In the genomic region with DNA sequence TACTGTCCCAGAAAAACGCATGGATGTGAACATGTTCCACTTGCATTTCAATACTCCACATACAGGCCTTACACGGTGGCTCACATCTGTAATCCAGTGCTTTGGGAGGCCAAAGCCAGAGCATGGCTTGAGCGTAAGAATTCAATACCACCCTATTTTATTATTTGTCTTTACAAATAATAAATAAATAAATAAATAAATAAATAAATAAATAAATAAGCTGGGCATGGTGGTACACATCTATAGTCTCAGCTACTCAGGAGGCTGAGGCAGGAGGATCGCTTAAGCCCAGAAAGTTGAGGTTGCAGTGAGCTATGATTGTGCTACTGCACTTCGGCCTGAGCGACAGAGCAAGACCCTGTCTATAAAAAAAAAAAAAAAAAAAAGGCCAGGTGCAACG, we compare ENCODE assay signal across 27 cellular contexts. TPM values are rescaled to one million over a fixed set of nuclear protein-coding genes. Genes with fewer than 3 reads are reported as not detected.
DNase-seq lines count a peak whose midpoint lies in the region; ATAC-seq and TF ChIP-seq lines count a peak whose summit lies in the region.
"Had no signal": no experiment of that assay in that cellular context is flagged by ENCODE, and none has a peak within 500 bp of the region (broad histone marks: within the 10 kb centered on the region; RNA-seq: fewer than 3 reads in every experiment).

No MANE protein-coding gene starts in this region.

- H3K9me3 Mint-ChIP-seq in activated naive CD4-positive, alpha-beta T cell treated with anti-CD3 and anti-CD28 coated beads, Interleukin-2, amount 50 U/mL, for 24 hours = no peaks in the 10 kb centered on the region
- no peaks in the 10 kb centered on the region for H3K9me3 Mint-ChIP-seq in activated naive CD4-positive, alpha-beta T cell treated with anti-CD3 and anti-CD28 coated beads for 36 hours
- no peaks in the 10 kb centered on the region for H3K9me3 Mint-ChIP-seq in CD8-positive, alpha-beta T cell
- H3K9me3 Mint-ChIP-seq in activated CD4-positive, alpha-beta memory T cell treated with anti-CD3 and anti-CD28 coated beads for 36 hours = no peaks in the 10 kb centered on the region
- H3K9me3 Mint-ChIP-seq: neural crest cell; T-helper 1 cell treated with Interleukin-12 subunit alpha and Interleukin-12 subunit beta and Interleukin-4 antibody, amounts not matched to agents 30 μg/mL and 1 μg/mL, for 36 hours had no signal

- no peaks in the 10 kb centered on the region for H3K36me3 ChIP-seq in CD8-positive, alpha-beta T cell (ENCODE audit: insufficient read depth, low read length)
- no peaks in the 10 kb centered on the region for H3K36me3 ChIP-seq in spleen
- H3K36me3 ChIP-seq: breast epithelium, lower lobe of right lung, pancreas, tibial artery had no signal

- no peak for DNase-seq in activated naive CD4-positive, alpha-beta T cell treated with anti-CD3 and anti-CD28 coated beads for 36 hours
- DNase-seq in CD8-positive, alpha-beta T cell = no peak
- no peak for DNase-seq in activated CD4-positive, alpha-beta memory T cell treated with anti-CD3 and anti-CD28 coated beads for 36 hours
- no peak for DNase-seq in spleen
- DNase-seq in NOMO-1 treated with dmso at 0.1 percent for 144 hours (lab: John Stamatoyannopoulos, UW; ENCODE audit: unreplicated experiment) = no peak
- no peak for DNase-seq in T-helper 9 cell
- DNase-seq: activated CD4-positive, alpha-beta T cell treated with anti-CD3 and anti-CD28 coated beads for 48 hours; DMS 273 treated with DMSO at 0.1 percent for 48 hours; effector CD4-positive, alpha-beta T cell; glutamatergic neuron; GM23248; kidney; lower lobe of right lung; NCI-H1417 treated with DMSO at 0.1 percent for 48 hours; NCI-H446 treated with DMSO at 0.1 percent for 48 hours; pancreas; retina; stimulated activated CD4-positive, alpha-beta T cell treated with anti-CD3 and anti-CD28 coated beads, Interleukin-1b, Interleukin-23, amount 100 ng/mL, for 48 hours; tibial artery had no signal

- 80 to 92% (median 87%) methylated on average over 7 of the region's 7 CpGs for WGBS in spleen, 5 donors

- H3K27me3 Mint-ChIP-seq in activated naive CD4-positive, alpha-beta T cell treated with anti-CD3 and anti-CD28 coated beads, Interleukin-2, amount 50 U/mL, for 24 hours = no peaks in the 10 kb centered on the region
- no peaks in the 10 kb centered on the region for H3K27me3 Mint-ChIP-seq in activated naive CD4-positive, alpha-beta T cell treated with anti-CD3 and anti-CD28 coated beads for 36 hours (ENCODE audit: low read depth)
- no peaks in the 10 kb centered on the region for H3K27me3 Mint-ChIP-seq in CD8-positive, alpha-beta T cell (ENCODE audit: low read depth)
- no peaks in the 10 kb centered on the region for H3K27me3 Mint-ChIP-seq in activated CD4-positive, alpha-beta memory T cell treated with anti-CD3 and anti-CD28 coated beads for 36 hours

- CTCF ChIA-PET in activated naive CD4-positive, alpha-beta T cell treated with anti-CD3 and anti-CD28 coated beads for 36 hours (lab: Charles Lee) = interaction anchor here (1.1 kb wide), 1 partner anchor 56 kb away, joined by 5 read pairs; no protein-coding TSS in a partner anchor
- CTCF ChIA-PET in CD8-positive, alpha-beta T cell (lab: Charles Lee) = interaction anchor here (1.4 kb wide), 1 partner anchor 27 kb away, joined by 3 read pairs; no protein-coding TSS in a partner anchor
- CTCF ChIA-PET in activated CD4-positive, alpha-beta memory T cell treated with anti-CD3 and anti-CD28 coated beads for 36 hours (lab: Charles Lee) = interaction anchor here (0.7 to 1.0 kb wide), 2 partner anchors 55 to 115 kb away, joined by 3 read pairs; no protein-coding TSS in a partner anchor

- H3K27me3 ChIP-seq in CD8-positive, alpha-beta T cell (ENCODE audit: insufficient read depth, low read length) = no peaks in the 10 kb centered on the region
- H3K27me3 ChIP-seq in spleen (replicated peaks in 1 of 7) = peaks cover 0 to 8% (median 0%) of the 10 kb centered on the region in 7 donors
- H3K27me3 ChIP-seq: breast epithelium, pancreas, tibial artery had no signal

- no peak overlapping the region for H3K4me3 ChIP-seq in CD8-positive, alpha-beta T cell (ENCODE audit: low read depth, low read length)
- H3K4me3 ChIP-seq in spleen = no peak overlapping the region
- H3K4me3 ChIP-seq: breast epithelium, GM23248, lower lobe of right lung, pancreas, SK-N-MC, tibial artery had no signal

- H3K36me3 Mint-ChIP-seq in activated naive CD4-positive, alpha-beta T cell treated with anti-CD3 and anti-CD28 coated beads, Interleukin-2, amount 50 U/mL, for 24 hours = no peaks in the 10 kb centered on the region
- no peaks in the 10 kb centered on the region for H3K36me3 Mint-ChIP-seq in activated naive CD4-positive, alpha-beta T cell treated with anti-CD3 and anti-CD28 coated beads for 36 hours (ENCODE audit: low read depth)
- H3K36me3 Mint-ChIP-seq in CD8-positive, alpha-beta T cell = no peaks in the 10 kb centered on the region
- H3K36me3 Mint-ChIP-seq in activated CD4-positive, alpha-beta memory T cell treated with anti-CD3 and anti-CD28 coated beads for 36 hours = no peaks in the 10 kb centered on the region
- H3K36me3 Mint-ChIP-seq: CD14-positive monocyte had no signal

- POLR2A ChIA-PET in CD8-positive, alpha-beta T cell (lab: Charles Lee) = interaction anchor here (1.4 kb wide), 1 partner anchor 54 kb away, joined by 5 read pairs; a partner anchor contains a TSS
- POLR2A ChIA-PET in activated CD4-positive, alpha-beta memory T cell treated with anti-CD3 and anti-CD28 coated beads for 36 hours (lab: Charles Lee) = no interaction called here

- peaks cover 82% of the 10 kb centered on the region for H3K4me1 ChIP-seq in CD8-positive, alpha-beta T cell (ENCODE audit: insufficient read depth, low read length)
- peaks cover 28 to 81% (median 73%) of the 10 kb centered on the region in 6 donors for H3K4me1 ChIP-seq in spleen
- H3K4me1 ChIP-seq: breast epithelium, pancreas had no signal

- no peak overlapping the region for H3K4me3 Mint-ChIP-seq in activated naive CD4-positive, alpha-beta T cell treated with anti-CD3 and anti-CD28 coated beads, Interleukin-2, amount 50 U/mL, for 24 hours
- no peak overlapping the region for H3K4me3 Mint-ChIP-seq in activated naive CD4-positive, alpha-beta T cell treated with anti-CD3 and anti-CD28 coated beads for 36 hours
- H3K4me3 Mint-ChIP-seq in CD8-positive, alpha-beta T cell = no peak overlapping the region
- H3K4me3 Mint-ChIP-seq in activated CD4-positive, alpha-beta memory T cell treated with anti-CD3 and anti-CD28 coated beads for 36 hours = no peak overlapping the region
- H3K4me3 Mint-ChIP-seq: neural crest cell; T-helper 1 cell treated with Interleukin-12 subunit alpha and Interleukin-12 subunit beta and Interleukin-4 antibody, amounts not matched to agents 30 μg/mL and 1 μg/mL, for 36 hours had no signal

- peak overlapping the region; percentile 96 for H3K27ac Mint-ChIP-seq in activated naive CD4-positive, alpha-beta T cell treated with anti-CD3 and anti-CD28 coated beads, Interleukin-2, amount 50 U/mL, for 24 hours
- no peak overlapping the region for H3K27ac Mint-ChIP-seq in activated naive CD4-positive, alpha-beta T cell treated with anti-CD3 and anti-CD28 coated beads for 36 hours
- peak overlapping the region; percentile 93 for H3K27ac Mint-ChIP-seq in CD8-positive, alpha-beta T cell
- peak overlapping the region; percentile 80 for H3K27ac Mint-ChIP-seq in activated CD4-positive, alpha-beta memory T cell treated with anti-CD3 and anti-CD28 coated beads for 36 hours

- H3K4me1 Mint-ChIP-seq in activated naive CD4-positive, alpha-beta T cell treated with anti-CD3 and anti-CD28 coated beads, Interleukin-2, amount 50 U/mL, for 24 hours = peaks cover 89% of the 10 kb centered on the region
- H3K4me1 Mint-ChIP-seq in activated naive CD4-positive, alpha-beta T cell treated with anti-CD3 and anti-CD28 coated beads for 36 hours (ENCODE audit: low read depth) = peaks cover 71% of the 10 kb centered on the region
- H3K4me1 Mint-ChIP-seq in CD8-positive, alpha-beta T cell (ENCODE audit: low read depth) = peaks cover 84% of the 10 kb centered on the region
- H3K4me1 Mint-ChIP-seq in activated CD4-positive, alpha-beta memory T cell treated with anti-CD3 and anti-CD28 coated beads for 36 hours (ENCODE audit: low read depth) = peaks cover 54% of the 10 kb centered on the region

- intact Hi-C loops in activated naive CD4-positive, alpha-beta T cell treated with anti-CD3 and anti-CD28 coated beads for 36 hours (cut with micrococcal nuclease) = loop anchor here (10.0 kb wide), 1 partner anchor 63 kb away; no protein-coding TSS in a partner anchor
- intact Hi-C loops in CD8-positive, alpha-beta T cell (cut with DNase I, micrococcal nuclease) = loop anchor here in 1 of 2 experiments (10.0 kb wide), 1 partner anchor 223 kb away; a partner anchor contains a TSS
- intact Hi-C loops in activated CD4-positive, alpha-beta memory T cell treated with anti-CD3 and anti-CD28 coated beads for 36 hours (cut with micrococcal nuclease) = loop anchor here (10.0 kb wide), 1 partner anchor 233 kb away; no protein-coding TSS in a partner anchor
- intact Hi-C loops in spleen (cut with DNase I; ENCODE audit: low total_unique reads) = no loop called here

- no peak for ATAC-seq in CD8-positive, alpha-beta T cell

- no peaks in the 10 kb centered on the region for H3K9me3 ChIP-seq in CD8-positive, alpha-beta T cell (ENCODE audit: low read length)
- no peaks in the 10 kb centered on the region for H3K9me3 ChIP-seq in spleen
- H3K9me3 ChIP-seq: breast epithelium, lower lobe of right lung, pancreas, tibial artery had no signal

- TF ChIP-seq CTCF in CD8-positive, alpha-beta T cell (IDR thresholded peaks at IDR 0.05) = no peak
- no peak for TF ChIP-seq CTCF in spleen (IDR thresholded peaks at IDR 0.05 in 8 of 11, conservative IDR thresholded peaks at IDR 0.05 in 3 of 11)

- H3K27ac ChIP-seq in CD8-positive, alpha-beta T cell (ENCODE audit: low read depth, low read length) = no peak overlapping the region
- peak overlapping the region in 6 of 8 donors; percentile 26 to 93 (median 85) for H3K27ac ChIP-seq in spleen
- H3K27ac ChIP-seq: epithelial cell of prostate, GM23248, lower lobe of right lung, pancreas, RWPE1, SK-N-MC, tibial artery had no signal

- TF ChIP-seq POLR2A in spleen (IDR thresholded peaks at IDR 0.05) = no peak

RNA-seq across cellular contexts. Expression of a gene that starts 53.9 kb away (rescaled TPM):
- 1 to 10 TPM; 1.2 to 1.4 TPM for total RNA-seq in activated naive CD4-positive, alpha-beta T cell treated with anti-CD3 and anti-CD28 coated beads for 36 hours
- 10 to 100 TPM; 66.5 to 75.7 TPM for total RNA-seq in CD8-positive, alpha-beta T cell
- 1 to 10 TPM; 1.2 to 2.2 TPM for total RNA-seq in activated CD4-positive, alpha-beta memory T cell treated with anti-CD3 and anti-CD28 coated beads for 36 hours
- total RNA-seq in spleen = 10 to 100 TPM in 2 of 7 donors, 1 to 10 TPM in 5; 3.1 to 11.2 (median 6.0) TPM
- 1 to 10 TPM; 2.9 to 4.2 (median 3.3) TPM for polyA plus RNA-seq in spleen
- total RNA-seq: GM23248 had no signal
- polyA plus RNA-seq: CD14-positive monocyte had no signal

Comparison
In these comparisons a context has a peak if more than half of its experiments do, and no peak if none do; other contexts are left out.
1. RNA of a gene that starts 53.9 kb away (total RNA-seq): 66.5 to 75.7 TPM in CD8-positive, alpha-beta T cell; 3.1 to 11.2 TPM in spleen, 1.2 to 2.2 TPM in activated CD4-positive, alpha-beta memory T cell treated with anti-CD3 and anti-CD28 coated beads for 36 hours and 1.2 to 1.4 TPM in activated naive CD4-positive, alpha-beta T cell treated with anti-CD3 and anti-CD28 coated beads for 36 hours; every median in the first group is over 4 times any median in the second.